In genomic region chr9:132031869-132032583, GRCh38 we compare ENCODE assay signal across 24 cellular contexts. TPM values are rescaled to one million over a fixed set of nuclear protein-coding genes. Genes with fewer than 3 reads are reported as not detected.
DNase-seq lines count a peak whose midpoint lies in the region; ATAC-seq, FAIRE-seq and TF ChIP-seq lines count a peak whose summit lies in the region.
"Had no signal": no experiment of that assay in that cellular context is flagged by ENCODE, and none has a peak within 500 bp of the region (broad histone marks: within the 10 kb centered on the region; RNA-seq: fewer than 3 reads in every experiment).

No MANE protein-coding gene starts in this region.

- H2AFZ ChIP-seq in Loucy (ENCODE audit: low read length) (no peak overlapping the region), PC-9 (no peak overlapping the region)

- H3K27ac Mint-ChIP-seq in natural killer cell: peak overlapping the region; percentile 78 to 82
- peak overlapping the region in 4 of 8 donors; percentile 9 to 69 (median 24) for H3K27ac Mint-ChIP-seq in CD8-positive, alpha-beta memory T cell
- H3K27ac Mint-ChIP-seq: CD4-positive, alpha-beta memory T cell had no signal

- peaks cover 9% of the 10 kb centered on the region for H4K20me1 ChIP-seq in Loucy (ENCODE audit: insufficient read depth, low read length, poor library complexity, severe bottlenecking)
- peaks cover 26% of the 10 kb centered on the region for H4K20me1 ChIP-seq in PC-9 (ENCODE audit: insufficient read depth)

- H3K4me3 Mint-ChIP-seq in natural killer cell: peak overlapping the region; percentile 80
- no peak overlapping the region for H3K4me3 Mint-ChIP-seq in CD8-positive, alpha-beta memory T cell
- H3K4me3 Mint-ChIP-seq: CD4-positive, alpha-beta memory T cell had no signal

- no peak overlapping the region for H3K27ac ChIP-seq in CD8-positive, alpha-beta memory T cell (ENCODE audit: low read depth, low read length)
- no peak overlapping the region for H3K27ac ChIP-seq in PC-9
- H3K27ac ChIP-seq: esophagus muscularis mucosa, gastroesophageal sphincter, lower lobe of right lung, neutrophil, prostate gland, SK-N-MC, suprapubic skin, uterus had no signal

- H3K27me3 Mint-ChIP-seq in natural killer cell (ENCODE audit: low read depth in 2 of 2): no peaks in the 10 kb centered on the region
- no peaks in the 10 kb centered on the region for H3K27me3 Mint-ChIP-seq in CD8-positive, alpha-beta memory T cell
- H3K27me3 Mint-ChIP-seq: CD4-positive, alpha-beta memory T cell had no signal

- POLR2A ChIA-PET in CD8-positive, alpha-beta memory T cell (lab: Charles Lee): no interaction called here
- POLR2A ChIA-PET in PC-9 (lab: Charles Lee; ENCODE audit: unreplicated experiment): no interaction called here

- CTCF ChIA-PET in CD8-positive, alpha-beta memory T cell (lab: Charles Lee): interaction anchor here (0.5 kb wide), 1 partner anchor 406 kb away, joined by 3 read pairs; no protein-coding TSS in a partner anchor
- CTCF ChIA-PET in PC-9 (lab: Charles Lee): no interaction called here

- peaks cover 31% of the 10 kb centered on the region for H3K4me1 ChIP-seq in Loucy (ENCODE audit: insufficient read depth, low read length, poor library complexity, severe bottlenecking)
- peaks cover 4% of the 10 kb centered on the region for H3K4me1 ChIP-seq in CD8-positive, alpha-beta memory T cell (ENCODE audit: insufficient read depth, low read length)
- peaks cover 23% of the 10 kb centered on the region for H3K4me1 ChIP-seq in PC-9 (replicated peaks; ENCODE audit: insufficient read depth)
- H3K4me1 ChIP-seq: prostate gland had no signal

- FAIRE-seq in GM19239 (lab: Jason Lieb, UNC): peak; percentile 80

- peak; percentile 54 to 77 (median 58) for ATAC-seq in natural killer cell
- ATAC-seq: gastroesophageal sphincter had no signal

- H3K36me3 Mint-ChIP-seq in natural killer cell: no peaks in the 10 kb centered on the region
- peaks cover 0 to 5% (median 2%) of the 10 kb centered on the region in 3 donors for H3K36me3 Mint-ChIP-seq in CD8-positive, alpha-beta memory T cell

- peaks cover 56% of the 10 kb centered on the region for H3K79me2 ChIP-seq in Loucy (ENCODE audit: insufficient read depth, low read length)
- H3K79me2 ChIP-seq in PC-9 (ENCODE audit: low read depth): peaks cover 8% of the 10 kb centered on the region; the same call in 1 of the 2 replicates

- H3K9me2 ChIP-seq in Loucy (replicated peaks; ENCODE audit: low read depth, low read length) (no peaks in the 10 kb centered on the region), PC-9 (ENCODE audit: insufficient read depth) (no peaks in the 10 kb centered on the region)

- H3F3A ChIP-seq in Loucy (ENCODE audit: low read depth) (no peaks in the 10 kb centered on the region; the same call in 1 of the 2 replicates), PC-9 (ENCODE audit: insufficient read depth, low read depth) (0 out of 2 replicates have a peak, but pooled peaks cover 5% of the 10 kb centered on the region)

- H3K4me1 Mint-ChIP-seq in natural killer cell: peaks cover 73 to 74% of the 10 kb centered on the region in 2 donors
- H3K4me1 Mint-ChIP-seq in CD8-positive, alpha-beta memory T cell: peaks cover 51 to 83% (median 78%) of the 10 kb centered on the region in 3 donors

- H3K4me3 ChIP-seq in GM12865 (ENCODE audit: low read depth, low read length): no peak overlapping the region
- H3K4me3 ChIP-seq in Loucy (ENCODE audit: low read length, poor library complexity, severe bottlenecking): peak overlapping the region; percentile 24
- H3K4me3 ChIP-seq in CD8-positive, alpha-beta memory T cell (ENCODE audit: low read length): no peak overlapping the region
- no peak overlapping the region for H3K4me3 ChIP-seq in PC-9
- H3K4me3 ChIP-seq: esophagus muscularis mucosa, gastroesophageal sphincter, lower lobe of right lung, MG63, prostate gland, SK-N-MC, suprapubic skin, uterus had no signal

- peak overlapping the region; percentile 48 for H3K4me2 ChIP-seq in Loucy (ENCODE audit: low read depth, low read length, poor library complexity, severe bottlenecking)
- H3K4me2 ChIP-seq in PC-9: no peak overlapping the region

- H3K9ac ChIP-seq in Loucy (ENCODE audit: low read depth, low read length, poor library complexity, severe bottlenecking): no peak overlapping the region

- H3K27me3 ChIP-seq in Loucy (ENCODE audit: insufficient read depth, low read length, poor library complexity, severe bottlenecking): no peaks in the 10 kb centered on the region
- no peaks in the 10 kb centered on the region for H3K27me3 ChIP-seq in CD8-positive, alpha-beta memory T cell (ENCODE audit: insufficient read depth, low read length, poor library complexity, severe bottlenecking)
- no peaks in the 10 kb centered on the region for H3K27me3 ChIP-seq in PC-9 (ENCODE audit: insufficient read depth, low read depth)
- H3K27me3 ChIP-seq: esophagus muscularis mucosa, gastroesophageal sphincter, MG63, neutrophil, suprapubic skin, uterus had no signal

- H3K9me3 ChIP-seq in Loucy (ENCODE audit: insufficient read depth, low read depth, low read length) (no peaks in the 10 kb centered on the region), PC-9 (ENCODE audit: insufficient read depth, low read depth) (no peaks in the 10 kb centered on the region)
- no peaks in the 10 kb centered on the region for H3K9me3 ChIP-seq in CD8-positive, alpha-beta memory T cell (ENCODE audit: low read length)
- H3K9me3 ChIP-seq: esophagus muscularis mucosa, gastroesophageal sphincter, lower lobe of right lung, MG63, neutrophil, prostate gland, suprapubic skin, uterus had no signal

- no peaks in the 10 kb centered on the region for H3K9me3 Mint-ChIP-seq in natural killer cell
- H3K9me3 Mint-ChIP-seq in CD8-positive, alpha-beta memory T cell: no peaks in the 10 kb centered on the region
- H3K9me3 Mint-ChIP-seq: CD4-positive, alpha-beta memory T cell had no signal

- peak; percentile 48 for DNase-seq in GM12865 (ENCODE audit: low read depth)
- peak; percentile 15 for DNase-seq in GM19239 (ENCODE audit: insufficient read length, low spot score)
- DNase-seq in natural killer cell: no peak
- no peak for DNase-seq in CD8-positive, alpha-beta memory T cell
- no peak for DNase-seq in AG08395 (ENCODE audit: low spot score)
- no peak for DNase-seq in PC-9
- DNase-seq: activated CD4-positive, alpha-beta T cell treated with anti-CD3 and anti-CD28 coated beads, Interleukin-2, amount 50 U/mL, for 4 hours; activated CD8-positive, alpha-beta memory T cell treated with anti-CD3 and anti-CD28 coated beads, Interleukin-2, amount 50 U/mL, for 4 hours; activated effector memory CD4-positive, alpha-beta T cell treated with Interleukin-2 at 50 U/mL for 16 hours; CD4-positive, alpha-beta memory T cell; effector CD8-positive, alpha-beta T cell; GF-D8; MG63; NCI-H1417 treated with DMSO at 0.1 percent for 48 hours; NCI-H2107; uterus had no signal

- H3K36me3 ChIP-seq in Loucy (ENCODE audit: insufficient read depth, low read length) (no peaks in the 10 kb centered on the region), PC-9 (ENCODE audit: low read depth) (no peaks in the 10 kb centered on the region)
- H3K36me3 ChIP-seq in CD8-positive, alpha-beta memory T cell (ENCODE audit: insufficient read depth, low read length): no peaks in the 10 kb centered on the region
- H3K36me3 ChIP-seq: esophagus muscularis mucosa, gastroesophageal sphincter, lower lobe of right lung, MG63, neutrophil, prostate gland, suprapubic skin, uterus had no signal

- no TSS peak for BruUV-seq in PC-9 (replicated peaks; lab: Mats Ljungman, UMichigan)

- TF ChIP-seq CTCF in GM12865 (IDR thresholded peaks at IDR 0.05; ENCODE audit: insufficient read depth, low read depth, low read length, missing control alignments): no peak
- TF ChIP-seq CTCF in Loucy (conservative IDR thresholded peaks at IDR 0.05; ENCODE audit: low read length): 0 out of 2 replicates have a peak, but pooled peaks have one; percentile 9
- TF ChIP-seq CTCF in natural killer cell (IDR thresholded peaks at IDR 0.05): no peak
- no peak for TF ChIP-seq CTCF in PC-9 (conservative IDR thresholded peaks at IDR 0.05)

- intact Hi-C loops in natural killer cell (cut with micrococcal nuclease): no loop called here
- intact Hi-C loops in PC-9 (cut with micrococcal nuclease; ENCODE audit: unreplicated experiment): no loop called here

RNA-seq across cellular contexts. Expression of gene MED27, which starts 47.6 kb away (rescaled TPM):
- total RNA-seq in natural killer cell (10 to 100 TPM; 24.4 to 27.3 (median 26.9) TPM), PC-9 (2021) (28.4 and 31.2 TPM in 2 replicates)
- 10 to 100 TPM; 31.6 to 35.9 TPM for total RNA-seq in CD8-positive, alpha-beta memory T cell
- 39.7 TPM for polyA plus RNA-seq in CD8-positive, alpha-beta memory T cell

Comparison
In these comparisons a context has a peak if more than half of its experiments do, and no peak if none do; other contexts are left out.
1. DNase-seq: peak in GM12865 (single experiment) and GM19239 (single experiment); none in natural killer cell (single experiment), CD8-positive, alpha-beta memory T cell (0 of 5), AG08395 (single experiment) and PC-9 (0 of 2).